ENCODE assay signal across 21 cellular contexts in genomic region chr10:74488907-74489306, GRCh38.
"Had no signal": no experiment of that assay in that cellular context is flagged by ENCODE, and none has a peak within 500 bp of the region (broad histone marks: within the 10 kb centered on the region; RNA-seq: fewer than 3 reads in every experiment).

No MANE protein-coding gene starts in this region.

- H3K36me3 ChIP-seq: gastrocnemius medialis, left lung, neural progenitor cell, right lobe of liver had no signal

- H3K27ac Mint-ChIP-seq: naive thymus-derived CD4-positive, alpha-beta T cell; nephron; neural progenitor cell; progenitor cell of endocrine pancreas; stimulated activated naive B cell treated with anti-CD40 and anti-IgM and Interleukin-4, amounts not matched to agents 10 μg/mL and 1 μg/mL and 100 μg/mL, for 72 hours; stimulated activated naive CD8-positive, alpha-beta T cell treated with anti-CD3 and anti-CD28 coated beads, Interleukin-15, Interleukin-2, amounts not matched to agents 100 ng/mL and 50 ng/mL, for 24 hours had no signal

- H3K27ac ChIP-seq: coronary artery, gastrocnemius medialis, hepatocyte, left lung, neural progenitor cell, parathyroid adenoma, right lobe of liver had no signal

- H3K4me3 Mint-ChIP-seq: naive thymus-derived CD4-positive, alpha-beta T cell; nephron; neural progenitor cell; stimulated activated naive B cell treated with anti-CD40 and anti-IgM and Interleukin-4, amounts not matched to agents 10 μg/mL and 1 μg/mL and 100 μg/mL, for 72 hours; stimulated activated naive CD8-positive, alpha-beta T cell treated with anti-CD3 and anti-CD28 coated beads, Interleukin-15, Interleukin-2, amounts not matched to agents 100 ng/mL and 50 ng/mL, for 24 hours had no signal

- H3K4me1 ChIP-seq: gastrocnemius medialis, left lung, neural progenitor cell, parathyroid adenoma, right lobe of liver had no signal

- DNase-seq: effector memory CD4-positive, alpha-beta T cell; gastrocnemius medialis; head of caudate nucleus; left cardiac atrium; left lung; mesendoderm; midbrain; naive thymus-derived CD4-positive, alpha-beta T cell; right lobe of liver; small intestine; stimulated activated CD4-positive, alpha-beta T cell treated with anti-CD3 and anti-CD28 coated beads, Interleukin-15, amount 100 ng/mL, for 24 hours; stimulated activated CD4-positive, alpha-beta T cell treated with anti-CD3 and anti-CD28 coated beads, Interleukin-2, amount 100 ng/mL, for 48 hours; stimulated activated naive B cell treated with anti-CD40 and anti-IgM and Interleukin-4, amounts not matched to agents 10 μg/mL and 1 μg/mL and 100 μg/mL, for 72 hours; trophoblast cell had no signal

- H3K36me3 Mint-ChIP-seq: neural progenitor cell had no signal

- ATAC-seq: gastrocnemius medialis; left cardiac atrium; left lung; naive thymus-derived CD4-positive, alpha-beta T cell; right lobe of liver; stimulated activated naive B cell treated with anti-CD40 and anti-IgM and Interleukin-4, amounts not matched to agents 10 μg/mL and 1 μg/mL and 100 μg/mL, for 72 hours had no signal

- H3K27me3 Mint-ChIP-seq: naive thymus-derived CD4-positive, alpha-beta T cell; progenitor cell of endocrine pancreas; stimulated activated naive B cell treated with anti-CD40 and anti-IgM and Interleukin-4, amounts not matched to agents 10 μg/mL and 1 μg/mL and 100 μg/mL, for 72 hours; stimulated activated naive CD8-positive, alpha-beta T cell treated with anti-CD3 and anti-CD28 coated beads, Interleukin-15, Interleukin-2, amounts not matched to agents 100 ng/mL and 50 ng/mL, for 24 hours had no signal

- H3K4me3 ChIP-seq: coronary artery, gastrocnemius medialis, hepatocyte, left lung, neural progenitor cell, right lobe of liver had no signal

- H3K9me3 ChIP-seq: gastrocnemius medialis, left lung, right lobe of liver had no signal

- H3K27me3 ChIP-seq: gastrocnemius medialis, hepatocyte, left lung, neural progenitor cell, right lobe of liver had no signal

- H3K9me3 Mint-ChIP-seq: neural progenitor cell; stimulated activated naive CD8-positive, alpha-beta T cell treated with anti-CD3 and anti-CD28 coated beads, Interleukin-15, Interleukin-2, amounts not matched to agents 100 ng/mL and 50 ng/mL, for 24 hours had no signal

- H3K4me1 Mint-ChIP-seq: nephron, neural progenitor cell had no signal
